ENCODE assay signal across 30 cellular contexts in the genomic region with DNA sequence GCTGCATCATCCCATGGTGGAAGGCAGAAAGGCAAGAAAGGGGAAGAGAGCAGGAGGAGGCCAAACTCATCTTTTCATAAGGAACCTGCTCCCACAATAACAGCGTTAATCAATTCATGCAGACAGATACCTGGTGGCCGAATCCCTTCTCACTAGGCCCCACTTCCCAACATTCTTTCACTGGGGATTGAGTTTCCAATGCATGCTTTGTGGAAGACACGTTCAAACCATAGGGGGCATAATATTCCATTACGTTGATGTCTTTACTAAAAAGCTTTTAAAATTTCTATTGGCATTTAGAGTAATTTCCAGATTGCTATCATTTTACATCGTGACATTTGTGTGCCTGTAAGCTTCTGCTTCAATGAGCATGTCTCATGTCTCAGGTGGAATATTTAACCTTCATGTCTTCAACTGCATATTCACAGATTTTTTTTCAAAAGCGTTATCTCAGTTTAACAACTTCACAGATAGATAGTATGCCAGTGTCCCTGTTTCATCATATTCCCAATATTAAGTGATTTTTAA.
"Had no signal": no experiment of that assay in that cellular context is flagged by ENCODE, and none has a peak within 500 bp of the region (broad histone marks: within the 10 kb centered on the region; RNA-seq: fewer than 3 reads in every experiment).

No MANE protein-coding gene starts in this region.

- H3K9me3 ChIP-seq: adrenal gland, ascending aorta, body of pancreas, breast epithelium had no signal

- H3K27me3 ChIP-seq: adrenal gland, ascending aorta, body of pancreas, brain microvascular endothelial cell, breast epithelium, cardiac muscle cell had no signal

- H3K4me3 ChIP-seq: adrenal gland, ascending aorta, body of pancreas, breast epithelium, cardiac muscle cell had no signal

- H3K36me3 ChIP-seq: adrenal gland, ascending aorta, brain microvascular endothelial cell, breast epithelium, cardiac muscle cell had no signal

- H3K27ac ChIP-seq: adrenal gland, ascending aorta, body of pancreas, brain microvascular endothelial cell, breast epithelium, cardiac muscle cell had no signal

- DNase-seq: activated effector memory CD4-positive, alpha-beta T cell treated with anti-CD3 and anti-CD28 coated beads, Interleukin-2, amount 50 U/mL, for 16 hours; activated effector memory CD4-positive, alpha-beta T cell treated with Interleukin-2 at 50 U/mL for 16 hours; activated gamma-delta T cell; activated gamma-delta T cell treated with Interleukin-2 at 50 U/mL for 16 hours; activated naive CD4-positive, alpha-beta T cell; activated naive CD4-positive, alpha-beta T cell treated with anti-CD3 and anti-CD28 coated beads for 36 hours; activated naive CD4-positive, alpha-beta T cell treated with anti-CD3 and anti-CD28 coated beads, Interleukin-2, amount 10 ng/mL, durations not matched to agents 7 days and 5 days; activated naive CD4-positive, alpha-beta T cell treated with anti-CD3 and anti-CD28 coated beads, Interleukin-2, amount 50 U/mL, for 16 hours; activated naive CD4-positive, alpha-beta T cell treated with Interleukin-2 at 50 U/mL for 16 hours; activated naive CD8-positive, alpha-beta T cell treated with anti-CD3 and anti-CD28 coated beads for 36 hours; activated naive CD8-positive, alpha-beta T cell treated with anti-CD3 and anti-CD28 coated beads, Interleukin-2, amount 10 ng/mL, durations not matched to agents 7 days and 5 days; activated naive CD8-positive, alpha-beta T cell treated with anti-CD3 and anti-CD28 coated beads, Interleukin-2, amount 50 U/mL, for 24 hours; activated T-cell treated with anti-CD3 and anti-CD28 coated beads, Interleukin-2, amount 50 U/mL, for 1 hour; activated T-cell treated with anti-CD3 and anti-CD28 coated beads, Interleukin-2, amount 50 U/mL, for 24 hours; activated T-cell treated with anti-CD3 and anti-CD28 coated beads, Interleukin-2, amount 50 U/mL, for 4 hours; activated T-cell treated with anti-CD3 and anti-CD28 coated beads, Interleukin-2, amount 50 U/mL, for 48 hours; activated T-cell treated with anti-CD3 and anti-CD28 coated beads, Interleukin-2, amount 50 U/mL, for 72 hours; adrenal gland; amniotic stem cell; amygdala; anterior cingulate cortex; aorta; body of pancreas; brain microvascular endothelial cell; caudate nucleus; central memory CD4-positive, alpha-beta T cell; cerebellar nuclear complex had no signal
